1 cellular context compared by ENCODE assay signal in the genomic region with DNA sequence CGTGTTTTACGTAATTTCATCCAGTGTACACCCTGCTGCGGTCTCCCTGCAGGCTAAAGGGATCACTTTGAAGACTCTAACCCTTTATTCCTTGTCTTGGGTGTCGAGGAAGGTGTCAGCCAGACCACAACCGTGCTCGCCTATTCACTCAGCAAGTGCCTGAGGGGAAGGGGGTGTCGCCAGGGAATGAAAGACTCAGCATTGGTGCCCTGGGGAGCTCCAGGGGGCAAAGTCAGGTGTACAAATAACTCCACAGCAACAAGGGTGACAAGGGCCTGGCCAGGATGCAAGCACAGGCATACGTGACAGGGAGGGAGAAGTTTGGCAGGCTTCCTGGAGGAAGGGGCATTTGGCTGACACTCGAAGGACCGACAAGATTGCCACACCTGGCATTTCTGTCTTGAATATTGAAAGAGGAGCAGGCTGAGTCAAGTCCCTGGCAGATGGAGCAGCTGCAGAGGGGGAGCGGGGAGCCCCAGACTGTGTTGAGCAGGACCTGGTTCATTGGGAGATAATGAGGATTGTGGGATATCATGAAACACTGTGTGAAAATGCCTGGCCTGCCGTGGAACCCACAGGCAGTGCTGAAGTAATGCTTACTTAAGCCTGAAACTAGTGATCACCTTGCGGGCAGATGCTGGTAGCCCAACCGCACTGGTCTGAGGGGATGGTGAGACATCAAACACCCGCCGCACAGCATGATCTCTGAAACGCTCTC.
TF ChIP-seq lines count a peak whose summit lies in the region.

No MANE protein-coding gene starts in this region.

TF ChIP-seq in K562, 482 proteins besides CTCF, POLR2A, EP300 and RAD21 (continued from another document):
- TF ChIP-seq, protein P1, sequence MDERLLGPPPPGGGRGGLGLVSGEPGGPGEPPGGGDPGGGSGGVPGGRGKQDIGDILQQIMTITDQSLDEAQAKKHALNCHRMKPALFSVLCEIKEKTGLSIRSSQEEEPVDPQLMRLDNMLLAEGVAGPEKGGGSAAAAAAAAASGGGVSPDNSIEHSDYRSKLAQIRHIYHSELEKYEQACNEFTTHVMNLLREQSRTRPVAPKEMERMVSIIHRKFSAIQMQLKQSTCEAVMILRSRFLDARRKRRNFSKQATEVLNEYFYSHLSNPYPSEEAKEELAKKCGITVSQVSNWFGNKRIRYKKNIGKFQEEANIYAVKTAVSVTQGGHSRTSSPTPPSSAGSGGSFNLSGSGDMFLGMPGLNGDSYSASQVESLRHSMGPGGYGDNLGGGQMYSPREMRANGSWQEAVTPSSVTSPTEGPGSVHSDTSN (CRISPR knock-in tag; IDR thresholded peaks at IDR 0.05; ENCODE audit: low read depth): no peak
- TF ChIP-seq, protein P1 (tag; conservative IDR thresholded peaks at IDR 0.05; ENCODE audit: low read depth): no peak
- TF ChIP-seq, protein P2, sequence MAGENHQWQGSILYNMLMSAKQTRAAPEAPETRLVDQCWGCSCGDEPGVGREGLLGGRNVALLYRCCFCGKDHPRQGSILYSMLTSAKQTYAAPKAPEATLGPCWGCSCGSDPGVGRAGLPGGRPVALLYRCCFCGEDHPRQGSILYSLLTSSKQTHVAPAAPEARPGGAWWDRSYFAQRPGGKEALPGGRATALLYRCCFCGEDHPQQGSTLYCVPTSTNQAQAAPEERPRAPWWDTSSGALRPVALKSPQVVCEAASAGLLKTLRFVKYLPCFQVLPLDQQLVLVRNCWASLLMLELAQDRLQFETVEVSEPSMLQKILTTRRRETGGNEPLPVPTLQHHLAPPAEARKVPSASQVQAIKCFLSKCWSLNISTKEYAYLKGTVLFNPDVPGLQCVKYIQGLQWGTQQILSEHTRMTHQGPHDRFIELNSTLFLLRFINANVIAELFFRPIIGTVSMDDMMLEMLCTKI (IDR thresholded peaks at IDR 0.05; ENCODE audit: partially characterized antibody): no peak
- TF ChIP-seq ZFP36 (IDR thresholded peaks at IDR 0.05; ENCODE audit: low read depth, low read length, partially characterized antibody): peak; percentile 91
